ENCODE assay signal across 22 cellular contexts in genomic region chr4:26632916-26633315, GRCh38. TPM values are rescaled to one million over a fixed set of nuclear protein-coding genes. Genes with fewer than 3 reads are reported as not detected.
DNase-seq lines count a peak whose midpoint lies in the region; ATAC-seq and TF ChIP-seq lines count a peak whose summit lies in the region.
"Had no signal": no experiment of that assay in that cellular context is flagged by ENCODE, and none has a peak within 500 bp of the region (broad histone marks: within the 10 kb centered on the region; RNA-seq: fewer than 3 reads in every experiment).

No MANE protein-coding gene starts in this region.

- TF ChIP-seq EP300 in SK-N-SH (IDR thresholded peaks at IDR 0.05; ENCODE audit: borderline replicate concordance in 1 of 2, low read depth in 1 of 2, low read length in 1 of 2), result no peak

- H3K9me3 ChIP-seq in A673 (ENCODE audit: low read depth, low read length, poor library complexity, severe bottlenecking), result no peaks in the 10 kb centered on the region
- H3K9me3 ChIP-seq in SK-N-SH, result no peaks in the 10 kb centered on the region; the same call in 1 of the 2 replicates
- H3K9me3 ChIP-seq: A549, HAP-1 had no signal

- no peaks in the 10 kb centered on the region for H3K27me3 ChIP-seq in A673 (replicated peaks; ENCODE audit: insufficient read depth, low read depth, low read length, poor library complexity)
- H3K27me3 ChIP-seq in SK-N-SH (ENCODE audit: insufficient read depth), result no peaks in the 10 kb centered on the region

- no peak overlapping the region for H2AFZ ChIP-seq in SK-N-SH (ENCODE audit: low read depth)

- intact Hi-C loops in A673 (cut with micrococcal nuclease; ENCODE audit: unreplicated experiment), result no loop called here

- H3K27ac ChIP-seq in A673 (ENCODE audit: low read depth, low read length, poor library complexity, severe bottlenecking) (no peak overlapping the region), SK-N-SH (ENCODE audit: low read depth in 2 of 2, low read length in 1 of 2) (no peak overlapping the region; a peak in 1 of 4 replicates)
- H3K27ac ChIP-seq: 22Rv1, A549 had no signal

- H3K36me3 ChIP-seq in A673 (ENCODE audit: insufficient read depth, low read length, poor library complexity, severe bottlenecking) (no peaks in the 10 kb centered on the region), SK-N-SH (replicated peaks in 1 of 2; ENCODE audit: control insufficient read depth in 1 of 2, insufficient read depth in 2 of 2, low read length in 1 of 2) (peaks cover 0 to 24% of the 10 kb centered on the region in 2 experiments)

- ATAC-seq in GM21786 (IDR thresholded peaks at IDR 0.05; ENCODE audit: unreplicated experiment), result no peak
- ATAC-seq: A549, K562 had no signal

- H3K9ac ChIP-seq in SK-N-SH, result no peak overlapping the region

- H3K4me1 ChIP-seq in A673 (ENCODE audit: insufficient read depth, low read length, poor library complexity, severe bottlenecking) (no peaks in the 10 kb centered on the region), SK-N-SH (ENCODE audit: control insufficient read depth in 1 of 2, insufficient read depth in 2 of 2, low read depth in 1 of 2, low read length in 1 of 2) (no peaks in the 10 kb centered on the region)
- H3K4me1 ChIP-seq: A549, HAP-1 had no signal

- H3K4me3 ChIP-seq in A673 (ENCODE audit: low read depth, low read length, poor library complexity, severe bottlenecking), result no peak overlapping the region
- no peak overlapping the region for H3K4me3 ChIP-seq in SK-N-SH (ENCODE audit: low read depth in 2 of 2, low read length in 1 of 2)
- H3K4me3 ChIP-seq: A549, HAP-1, K562 had no signal

- no TSS peak for BruUV-seq in A673 (replicated peaks; lab: Mats Ljungman, UMichigan)

- POLR2A ChIA-PET in A673 (lab: Charles Lee; ENCODE audit: low non-redundant PET), result no interaction called here
- POLR2A ChIA-PET in SK-N-SH (lab: Yijun Ruan, JAX), result no interaction called here

- no peaks in the 10 kb centered on the region for H4K20me1 ChIP-seq in SK-N-SH (ENCODE audit: insufficient read depth)

- H3K79me2 ChIP-seq in SK-N-SH (ENCODE audit: insufficient read depth), result no peaks in the 10 kb centered on the region

- no peaks in the 10 kb centered on the region for H3F3A ChIP-seq in SK-N-SH (replicated peaks; ENCODE audit: insufficient read depth)

- DNase-seq in A673 (ENCODE audit: low spot score) (peak; percentile 20), GM04504 (ENCODE audit: low read depth) (peak; percentile 13), RPMI7951 (ENCODE audit: low read depth) (peak; percentile 27), fibroblast of peridontal ligament (ENCODE audit: extremely low read depth) (peak; percentile 54), SHP77 treated with DMSO at 0.1 percent for 48 hours (lab: John Stamatoyannopoulos, UW) (no peak), SK-N-SH (no peak), NOMO-1 treated with DMSO at 0.1 percent for 48 hours (lab: John Stamatoyannopoulos, UW; ENCODE audit: unreplicated experiment) (no peak)
- DNase-seq: C1 segment of cervical spinal cord; CD4-positive, CD25-positive, alpha-beta regulatory T cell; CD8-positive, alpha-beta memory T cell; COR-L47; DMS 273 treated with DMSO at 0.1 percent for 48 hours; DMS53; DND-41; GDM1; HFFc6; IMR-90 had no signal

- TF ChIP-seq CTCF in A673 (conservative IDR thresholded peaks at IDR 0.05; ENCODE audit: low read depth, low read length) (no peak), SK-N-SH (IDR thresholded peaks at IDR 0.05) (no peak)

- WGBS in SK-N-SH (ENCODE audit: low lambda C conversion rate), result 94% methylated on average over 1 of the region's 1 CpG

- CTCF ChIA-PET in A673 (lab: Charles Lee) (no interaction called here), SK-N-SH (lab: Yijun Ruan, JAX) (interaction anchor here (1.3 kb wide), 1 partner anchor 173 kb away, joined by 3 read pairs; no protein-coding TSS in a partner anchor)

- TF ChIP-seq RAD21 in SK-N-SH (IDR thresholded peaks at IDR 0.05; ENCODE audit: low read length), result no peak

- H3K9me2 ChIP-seq in SK-N-SH, result no peaks in the 10 kb centered on the region

- H3K4me2 ChIP-seq in SK-N-SH, result no peak overlapping the region
- H3K4me2 ChIP-seq: A549 had no signal

TF ChIP-seq in SK-N-SH, 30 proteins besides CTCF, POLR2A, EP300 and RAD21:
- TF ChIP-seq, protein P1, sequence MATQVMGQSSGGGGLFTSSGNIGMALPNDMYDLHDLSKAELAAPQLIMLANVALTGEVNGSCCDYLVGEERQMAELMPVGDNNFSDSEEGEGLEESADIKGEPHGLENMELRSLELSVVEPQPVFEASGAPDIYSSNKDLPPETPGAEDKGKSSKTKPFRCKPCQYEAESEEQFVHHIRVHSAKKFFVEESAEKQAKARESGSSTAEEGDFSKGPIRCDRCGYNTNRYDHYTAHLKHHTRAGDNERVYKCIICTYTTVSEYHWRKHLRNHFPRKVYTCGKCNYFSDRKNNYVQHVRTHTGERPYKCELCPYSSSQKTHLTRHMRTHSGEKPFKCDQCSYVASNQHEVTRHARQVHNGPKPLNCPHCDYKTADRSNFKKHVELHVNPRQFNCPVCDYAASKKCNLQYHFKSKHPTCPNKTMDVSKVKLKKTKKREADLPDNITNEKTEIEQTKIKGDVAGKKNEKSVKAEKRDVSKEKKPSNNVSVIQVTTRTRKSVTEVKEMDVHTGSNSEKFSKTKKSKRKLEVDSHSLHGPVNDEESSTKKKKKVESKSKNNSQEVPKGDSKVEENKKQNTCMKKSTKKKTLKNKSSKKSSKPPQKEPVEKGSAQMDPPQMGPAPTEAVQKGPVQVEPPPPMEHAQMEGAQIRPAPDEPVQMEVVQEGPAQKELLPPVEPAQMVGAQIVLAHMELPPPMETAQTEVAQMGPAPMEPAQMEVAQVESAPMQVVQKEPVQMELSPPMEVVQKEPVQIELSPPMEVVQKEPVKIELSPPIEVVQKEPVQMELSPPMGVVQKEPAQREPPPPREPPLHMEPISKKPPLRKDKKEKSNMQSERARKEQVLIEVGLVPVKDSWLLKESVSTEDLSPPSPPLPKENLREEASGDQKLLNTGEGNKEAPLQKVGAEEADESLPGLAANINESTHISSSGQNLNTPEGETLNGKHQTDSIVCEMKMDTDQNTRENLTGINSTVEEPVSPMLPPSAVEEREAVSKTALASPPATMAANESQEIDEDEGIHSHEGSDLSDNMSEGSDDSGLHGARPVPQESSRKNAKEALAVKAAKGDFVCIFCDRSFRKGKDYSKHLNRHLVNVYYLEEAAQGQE (IDR thresholded peaks at IDR 0.05; ENCODE audit: low read depth, low read length), result no peak
- no peak for TF ChIP-seq FOSL2 (IDR thresholded peaks at IDR 0.05; ENCODE audit: borderline replicate concordance, low read depth)
- no peak for TF ChIP-seq CHD2 (IDR thresholded peaks at IDR 0.05; ENCODE audit: low read length, partially characterized antibody)
- no peak for TF ChIP-seq NRF1 (IDR thresholded peaks at IDR 0.05; ENCODE audit: low read depth, low read length)
- TF ChIP-seq, protein P2, sequence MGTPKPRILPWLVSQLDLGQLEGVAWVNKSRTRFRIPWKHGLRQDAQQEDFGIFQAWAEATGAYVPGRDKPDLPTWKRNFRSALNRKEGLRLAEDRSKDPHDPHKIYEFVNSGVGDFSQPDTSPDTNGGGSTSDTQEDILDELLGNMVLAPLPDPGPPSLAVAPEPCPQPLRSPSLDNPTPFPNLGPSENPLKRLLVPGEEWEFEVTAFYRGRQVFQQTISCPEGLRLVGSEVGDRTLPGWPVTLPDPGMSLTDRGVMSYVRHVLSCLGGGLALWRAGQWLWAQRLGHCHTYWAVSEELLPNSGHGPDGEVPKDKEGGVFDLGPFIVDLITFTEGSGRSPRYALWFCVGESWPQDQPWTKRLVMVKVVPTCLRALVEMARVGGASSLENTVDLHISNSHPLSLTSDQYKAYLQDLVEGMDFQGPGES (IDR thresholded peaks at IDR 0.05; ENCODE audit: low read depth, low read length), result no peak
- no peak for TF ChIP-seq GATA2 (CRISPR knock-in tag; IDR thresholded peaks at IDR 0.05)
- TF ChIP-seq RFX5 (IDR thresholded peaks at IDR 0.05; ENCODE audit: low read length), result no peak
- TF ChIP-seq EZH2phosphoT487 (IDR thresholded peaks at IDR 0.05; ENCODE audit: borderline replicate concordance, low read depth), result no peak
- no peak for TF ChIP-seq USF2 (IDR thresholded peaks at IDR 0.05; ENCODE audit: borderline replicate concordance, low read depth, low read length)
- TF ChIP-seq ZBTB33 (IDR thresholded peaks at IDR 0.05; ENCODE audit: borderline replicate concordance, low read depth), result no peak
- TF ChIP-seq TEAD4 (IDR thresholded peaks at IDR 0.05; ENCODE audit: borderline replicate concordance, insufficient read depth), result no peak
- TF ChIP-seq RXRA (IDR thresholded peaks at IDR 0.05; ENCODE audit: borderline replicate concordance, low read depth), result no peak

RNA-seq across cellular contexts. Expression of gene TBC1D19, which starts 49.0 kb away (rescaled TPM):
- total RNA-seq in A673 (2021), result 9.9 and 10.9 TPM in 2 replicates
- 31.0 and 35.2 TPM in 2 replicates for total RNA-seq in RPMI7951 (2014; rRNA removed; shearing (Covaris generic))
- polyA plus RNA-seq in SK-N-SH (2012; rRNA removed), result 4.2 and 6.8 TPM in 2 replicates
- polyA plus RNA-seq in SK-N-SH (2012; cell fraction: cytosol; rRNA removed), result 7.7 and 8.6 TPM in 2 replicates
- polyA plus RNA-seq in SK-N-SH (2012; cell fraction: nucleus; rRNA removed), result 2.1 and 6.5 TPM in 2 replicates

Comparison
In these comparisons a context has a peak if more than half of its experiments do, and no peak if none do; other contexts are left out.
1. DNase-seq: peak in A673 (single experiment), GM04504 (single experiment), RPMI7951 (single experiment) and fibroblast of peridontal ligament (single experiment); none in SHP77 treated with DMSO at 0.1 percent for 48 hours (single experiment), SK-N-SH (single experiment) and NOMO-1 treated with DMSO at 0.1 percent for 48 hours (single experiment).